ENCODE assay signal across 1 cellular context in the genomic region with DNA sequence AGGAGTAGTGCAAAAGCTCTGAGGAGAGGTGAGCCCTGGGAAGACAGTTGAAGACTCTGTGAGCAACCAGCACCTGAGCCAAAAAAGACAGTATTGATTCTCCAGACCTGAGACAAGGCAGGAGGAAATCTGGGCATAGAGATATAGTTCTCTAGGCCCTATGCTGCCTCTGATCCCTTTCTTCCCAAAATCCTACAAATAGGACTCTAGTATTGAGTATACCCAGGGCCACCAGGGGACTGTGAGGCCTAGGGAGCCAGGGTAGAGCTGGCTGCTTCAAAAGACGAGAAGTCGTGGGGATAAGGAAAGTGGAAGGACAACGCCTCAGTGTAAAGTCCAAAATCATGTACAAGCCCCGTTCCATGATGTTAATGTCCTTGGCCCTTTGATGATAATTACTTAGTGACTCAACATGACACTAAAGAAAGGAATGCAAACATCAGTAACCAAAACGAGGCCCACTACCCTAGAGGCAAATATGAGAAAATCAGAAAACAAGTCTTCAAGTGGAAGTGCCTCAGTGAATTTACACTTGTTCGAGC.
TF ChIP-seq lines count a peak whose summit lies in the region.

No MANE protein-coding gene starts in this region.

TF ChIP-seq in HCT116, 20 proteins besides CTCF, POLR2A, EP300 and RAD21 (continued from another document):
- no peak for TF ChIP-seq EZH2phosphoT487 (IDR thresholded peaks at IDR 0.05; ENCODE audit: borderline replicate concordance)
- TF ChIP-seq CBX3 (IDR thresholded peaks at IDR 0.05; ENCODE audit: low read depth): peak; percentile 60; the same call in 1 of the 2 replicates
